Comparison of ENCODE assay signal across 18 cellular contexts in the genomic region with DNA sequence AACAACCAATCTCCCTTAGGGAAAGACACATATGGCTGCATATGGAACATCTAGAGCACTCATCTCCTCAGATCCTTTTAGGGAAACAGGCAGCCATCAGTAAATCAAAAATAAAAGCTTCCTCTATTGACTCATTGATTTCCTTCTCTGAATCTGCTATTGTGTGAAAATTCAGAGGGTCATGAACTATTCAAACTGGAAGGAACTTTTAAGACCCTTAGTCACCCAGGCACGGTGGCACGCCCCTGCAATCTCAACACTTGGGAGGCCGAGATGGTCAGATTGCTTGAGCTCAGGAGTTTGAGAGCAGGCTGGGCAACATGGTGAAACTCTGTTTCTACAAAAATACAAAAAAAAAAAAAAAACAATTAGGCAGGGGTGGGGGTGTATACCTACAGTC.
DNase-seq lines count a peak whose midpoint lies in the region; ATAC-seq and TF ChIP-seq lines count a peak whose summit lies in the region.
"Had no signal": no experiment of that assay in that cellular context is flagged by ENCODE, and none has a peak within 500 bp of the region (broad histone marks: within the 10 kb centered on the region; RNA-seq: fewer than 3 reads in every experiment).

No MANE protein-coding gene starts in this region.

- H3K27ac ChIP-seq in right atrium auricular region (no peak overlapping the region), heart left ventricle (no peak overlapping the region), WERI-Rb-1 (peak overlapping the region; percentile 33), upper lobe of left lung (no peak overlapping the region)

- H3K9me3 ChIP-seq in right atrium auricular region (no peaks in the 10 kb centered on the region), heart left ventricle (no peaks in the 10 kb centered on the region), WERI-Rb-1 (ENCODE audit: severe bottlenecking) (peaks cover 2% of the 10 kb centered on the region), upper lobe of left lung (no peaks in the 10 kb centered on the region)
- H3K9me3 ChIP-seq: BE2C, MG63 had no signal

- H3K4me3 ChIP-seq in right atrium auricular region: no peak overlapping the region
- H3K4me3 ChIP-seq in heart left ventricle: no peak overlapping the region
- no peak overlapping the region for H3K4me3 ChIP-seq in WERI-Rb-1 (ENCODE audit: low read depth, low read length)
- no peak overlapping the region for H3K4me3 ChIP-seq in upper lobe of left lung
- H3K4me3 ChIP-seq: MG63 had no signal

- no peak for TF ChIP-seq EP300 in upper lobe of left lung (IDR thresholded peaks at IDR 0.05)

- H3K4me3 Mint-ChIP-seq in glutamatergic neuron (ENCODE audit: unreplicated experiment): peak overlapping the region; percentile 39
- H3K4me3 Mint-ChIP-seq: CD4-positive, alpha-beta T cell; HFFc6; IgD-negative memory B cell had no signal

- H3K27me3 Mint-ChIP-seq in glutamatergic neuron (ENCODE audit: unreplicated experiment): peaks cover 18% of the 10 kb centered on the region

- ATAC-seq in heart left ventricle (no peak), upper lobe of left lung (ENCODE audit: low FRiP score in 2 of 2) (no peak)

- no peaks in the 10 kb centered on the region for H3K36me3 Mint-ChIP-seq in glutamatergic neuron (ENCODE audit: unreplicated experiment)
- H3K36me3 Mint-ChIP-seq: IgD-negative memory B cell had no signal

- TF ChIP-seq CTCF in right atrium auricular region (IDR thresholded peaks at IDR 0.05): no peak
- no peak for TF ChIP-seq CTCF in heart left ventricle (IDR thresholded peaks at IDR 0.05)
- no peak for TF ChIP-seq CTCF in WERI-Rb-1 (IDR thresholded peaks at IDR 0.05; ENCODE audit: low read depth, low read length)
- TF ChIP-seq CTCF in glutamatergic neuron (IDR thresholded peaks at IDR 0.05; ENCODE audit: partially characterized antibody, unreplicated experiment): no peak
- no peak for TF ChIP-seq CTCF in upper lobe of left lung (IDR thresholded peaks at IDR 0.05)

- peaks cover 19% of the 10 kb centered on the region for H3K9me3 Mint-ChIP-seq in glutamatergic neuron (ENCODE audit: unreplicated experiment)
- H3K9me3 Mint-ChIP-seq: CD4-positive, alpha-beta T cell; HFFc6 had no signal

- H3K4me1 ChIP-seq in right atrium auricular region (peaks cover 0 to 8% of the 10 kb centered on the region in 2 donors), heart left ventricle (peaks cover 0 to 6% (median 0%) of the 10 kb centered on the region in 12 donors), upper lobe of left lung (no peaks in the 10 kb centered on the region)

- peaks cover 36% of the 10 kb centered on the region for H3K4me1 Mint-ChIP-seq in glutamatergic neuron (ENCODE audit: low read depth, unreplicated experiment)

- intact Hi-C loops in heart left ventricle (cut with DNase I): loop anchor here in 1 of 10 donors (10.0 kb wide), 1 partner anchor 106 kb away; a partner anchor contains a TSS

- peak; percentile 23 for DNase-seq in right atrium auricular region (ENCODE audit: low spot score)
- no peak for DNase-seq in heart left ventricle
- DNase-seq in WERI-Rb-1: no peak
- no peak for DNase-seq in glutamatergic neuron
- DNase-seq in HCEC 1CT: no peak
- no peak for DNase-seq in upper lobe of left lung
- DNase-seq in activated CD4-positive, alpha-beta T cell treated with anti-CD3 and anti-CD28 coated beads, Interleukin-2, amount 50 U/mL, for 48 hours: no peak
- DNase-seq: BE2C; CD4-positive, alpha-beta T cell; HFFc6; Karpas-422; MG63; NCI-H1092; NCI-H1436 treated with DMSO at 0.1 percent for 48 hours; NCI-H2029; NCI-H446; NCI-H748 treated with DMSO at 0.1 percent for 48 hours had no signal

- no peaks in the 10 kb centered on the region for H3K27me3 ChIP-seq in right atrium auricular region
- no peaks in the 10 kb centered on the region for H3K27me3 ChIP-seq in heart left ventricle
- no peaks in the 10 kb centered on the region for H3K27me3 ChIP-seq in WERI-Rb-1 (ENCODE audit: insufficient read depth, low read depth, severe bottlenecking)
- H3K27me3 ChIP-seq in upper lobe of left lung: no peaks in the 10 kb centered on the region
- H3K27me3 ChIP-seq: BE2C, MG63 had no signal

- 63 to 67% (median 66%) methylated on average over 3 of the region's 3 CpGs for WGBS in heart left ventricle, 4 donors
- 63 to 71% methylated on average over 3 of the region's 3 CpGs for WGBS in upper lobe of left lung, 2 donors

- H3K27ac Mint-ChIP-seq in glutamatergic neuron (ENCODE audit: unreplicated experiment): peak overlapping the region; percentile 94
- H3K27ac Mint-ChIP-seq: CD4-positive, alpha-beta T cell; HFFc6; IgD-negative memory B cell had no signal

- no peak for TF ChIP-seq POLR2A in heart left ventricle (IDR thresholded peaks at IDR 0.05)
- TF ChIP-seq POLR2A in upper lobe of left lung (IDR thresholded peaks at IDR 0.05): no peak

- no peaks in the 10 kb centered on the region for H3K36me3 ChIP-seq in right atrium auricular region
- no peaks in the 10 kb centered on the region for H3K36me3 ChIP-seq in heart left ventricle
- H3K36me3 ChIP-seq in WERI-Rb-1: no peaks in the 10 kb centered on the region
- no peaks in the 10 kb centered on the region for H3K36me3 ChIP-seq in upper lobe of left lung
- H3K36me3 ChIP-seq: BE2C, MG63 had no signal
